20 cellular contexts compared by ENCODE assay signal in genomic region chr6:17877890-17878440, GRCh38.
A peak's percentile ranks its signal among the peaks of the same experiment; 100 is the strongest.
DNase-seq lines count a peak whose midpoint lies in the region; ATAC-seq and TF ChIP-seq lines count a peak whose summit lies in the region.
"Had no signal": no experiment of that assay in that cellular context is flagged by ENCODE, and none has a peak within 500 bp of the region (broad histone marks: within the 10 kb centered on the region; RNA-seq: fewer than 3 reads in every experiment).

No MANE protein-coding gene starts in this region.

- CTCF ChIA-PET in SK-N-SH (lab: Yijun Ruan, JAX): no interaction called here

- H3K14ac ChIP-seq in mesenchymal stem cell (ENCODE audit: low read length in 2 of 2): no peak overlapping the region

- no peak overlapping the region for H3K23ac ChIP-seq in mesenchymal stem cell (ENCODE audit: low read length in 2 of 2)

- no peak overlapping the region for H2BK15ac ChIP-seq in mesenchymal stem cell (ENCODE audit: low read depth, poor library complexity, severe bottlenecking)

- H3K4me1 ChIP-seq in SK-N-SH (ENCODE audit: control insufficient read depth in 1 of 2, insufficient read depth in 2 of 2, low read depth in 1 of 2, low read length in 1 of 2): 0 out of 4 replicates have a peak, but pooled peaks cover 0 to 5% of the 10 kb centered on the region in 2 experiments
- peaks cover 7% of the 10 kb centered on the region for H3K4me1 ChIP-seq in mesenchymal stem cell (ENCODE audit: control insufficient read depth, insufficient read depth, low read depth, low read length)
- peaks cover 9% of the 10 kb centered on the region for H3K4me1 ChIP-seq in upper lobe of right lung

- no peak overlapping the region for H3K4ac ChIP-seq in mesenchymal stem cell (ENCODE audit: low read depth in 1 of 2, low read length in 2 of 2)

- H4K91ac ChIP-seq in mesenchymal stem cell (ENCODE audit: low read length): no peak overlapping the region

- H2BK5ac ChIP-seq in mesenchymal stem cell (ENCODE audit: low read depth, low read length, poor library complexity, severe bottlenecking): no peak overlapping the region

- no peaks in the 10 kb centered on the region for H4K20me1 ChIP-seq in SK-N-SH (ENCODE audit: insufficient read depth)

- WGBS in SK-N-SH (ENCODE audit: low lambda C conversion rate): 71% methylated on average over 3 of the region's 3 CpGs
- WGBS in mesenchymal stem cell: 100% methylated on average over 1 of the region's 3 CpGs

- H3K4me3 ChIP-seq in SK-N-SH (ENCODE audit: low read depth in 2 of 2, low read length in 1 of 2) (no peak overlapping the region), brain microvascular endothelial cell (ENCODE audit: low read depth, low read length) (no peak overlapping the region), mesenchymal stem cell (ENCODE audit: insufficient read depth in 1 of 2, low read depth in 1 of 2, low read length in 2 of 2) (no peak overlapping the region), upper lobe of right lung (no peak overlapping the region)
- H3K4me3 ChIP-seq: dorsolateral prefrontal cortex had no signal

- H2AK5ac ChIP-seq in mesenchymal stem cell (ENCODE audit: low read length, severe bottlenecking): peak overlapping the region; percentile 41

- in situ Hi-C loops in brain microvascular endothelial cell (cut with HindIII; ENCODE audit: low pct_ligation_motif_present, low sequenced_read_pairs): no loop called here

- POLR2A ChIA-PET in SK-N-SH (lab: Yijun Ruan, JAX): no interaction called here

- H3K9me2 ChIP-seq in SK-N-SH: no peaks in the 10 kb centered on the region

- no peak overlapping the region for H4K8ac ChIP-seq in mesenchymal stem cell (ENCODE audit: low read length)

- H3K79me1 ChIP-seq in mesenchymal stem cell (replicated peaks; ENCODE audit: low read length, poor library complexity, severe bottlenecking): peaks cover 13% of the 10 kb centered on the region

- H3K36me3 ChIP-seq in SK-N-SH (replicated peaks in 1 of 2; ENCODE audit: control insufficient read depth in 1 of 2, insufficient read depth in 2 of 2, low read length in 1 of 2) (peaks cover 0 to 8% of the 10 kb centered on the region in 2 experiments), brain microvascular endothelial cell (replicated peaks) (no peaks in the 10 kb centered on the region), mesenchymal stem cell (ENCODE audit: control insufficient read depth in 1 of 2, insufficient read depth in 2 of 2, low read depth in 1 of 2, low read length in 2 of 2) (no peaks in the 10 kb centered on the region), upper lobe of right lung (no peaks in the 10 kb centered on the region)

- H3K4me2 ChIP-seq in SK-N-SH (no peak overlapping the region), mesenchymal stem cell (ENCODE audit: low read length, poor library complexity, severe bottlenecking) (no peak overlapping the region)

- no peak overlapping the region for H3K18ac ChIP-seq in mesenchymal stem cell (ENCODE audit: low read depth in 1 of 2, low read length in 2 of 2)

- H2AFZ ChIP-seq in SK-N-SH (ENCODE audit: low read depth) (no peak overlapping the region), mesenchymal stem cell (ENCODE audit: low read depth, low read length) (no peak overlapping the region)

- intact Hi-C loops in upper lobe of right lung (cut with DNase I): no loop called here

- no peak for DNase-seq in SK-N-SH
- DNase-seq in brain microvascular endothelial cell: no peak
- DNase-seq in mesenchymal stem cell: no peak
- no peak for DNase-seq in upper lobe of right lung
- DNase-seq in kidney tubule cell (ENCODE audit: low spot score): no peak
- DNase-seq: activated CD4-positive, alpha-beta T cell treated with anti-CD3 and anti-CD28 coated beads, Interleukin-2, amount 50 U/mL, for 4 hours; activated naive CD4-positive, alpha-beta T cell treated with Interleukin-2 at 50 U/mL for 16 hours; dorsolateral prefrontal cortex; NCI-H1048; NCI-H1694; NCI-H748 treated with DMSO at 0.1 percent for 48 hours; posterior cingulate gyrus; T-helper 2 cell; trophoblast cell had no signal

- H3K79me2 ChIP-seq in SK-N-SH (ENCODE audit: insufficient read depth): peaks cover 26% of the 10 kb centered on the region; the same call in 1 of the 2 replicates

- peak; percentile 12; the same call in 2 of the 3 replicates for ATAC-seq in SK-N-SH treated with all-trans-retinoic acid at 6 μM for 48 hours
- ATAC-seq in upper lobe of right lung: no peak
- no peak for ATAC-seq in GM21390 (IDR thresholded peaks at IDR 0.05; ENCODE audit: unreplicated experiment)
- ATAC-seq in GM18868 (IDR thresholded peaks at IDR 0.05; ENCODE audit: unreplicated experiment): no peak
- ATAC-seq: activated CD4-positive, CD25-positive, alpha-beta regulatory T cell treated with anti-CD3 and anti-CD28 coated beads, Interleukin-2, amount 50 U/mL, for 24 hours; stimulated activated memory B cell treated with anti-CD40 and anti-IgM and Interleukin-4, amounts not matched to agents 10 μg/mL and 1 μg/mL and 100 μg/mL, for 72 hours had no signal

- H3K27me3 ChIP-seq in SK-N-SH (ENCODE audit: insufficient read depth) (no peaks in the 10 kb centered on the region), brain microvascular endothelial cell (replicated peaks) (no peaks in the 10 kb centered on the region), mesenchymal stem cell (ENCODE audit: control insufficient read depth in 1 of 2, insufficient read depth in 1 of 2, low read length in 2 of 2) (no peaks in the 10 kb centered on the region), upper lobe of right lung (no peaks in the 10 kb centered on the region)
- H3K27me3 ChIP-seq: dorsolateral prefrontal cortex had no signal

- H2BK12ac ChIP-seq in mesenchymal stem cell (ENCODE audit: low read length in 2 of 2): no peak overlapping the region

- no peak overlapping the region for H2BK120ac ChIP-seq in mesenchymal stem cell (ENCODE audit: low read depth, low read length)

- no peaks in the 10 kb centered on the region for H3K9me3 ChIP-seq in SK-N-SH
- H3K9me3 ChIP-seq in mesenchymal stem cell (ENCODE audit: control insufficient read depth, low read length): no peaks in the 10 kb centered on the region
- H3K9me3 ChIP-seq in upper lobe of right lung: no peaks in the 10 kb centered on the region

- H3K27ac ChIP-seq in SK-N-SH (ENCODE audit: low read depth in 2 of 2, low read length in 1 of 2): peak overlapping the region in 1 of 2 experiments; percentile 76; a peak in 3 of 4 replicates
- H3K27ac ChIP-seq in brain microvascular endothelial cell: peak overlapping the region; percentile 88
- no peak overlapping the region for H3K27ac ChIP-seq in mesenchymal stem cell (ENCODE audit: low read length, poor library complexity, severe bottlenecking)
- H3K27ac ChIP-seq in upper lobe of right lung: peak overlapping the region; percentile 39
- H3K27ac ChIP-seq: 22Rv1 had no signal

- peaks cover 23% of the 10 kb centered on the region for H3F3A ChIP-seq in SK-N-SH (replicated peaks; ENCODE audit: insufficient read depth)

- no peak for TF ChIP-seq CTCF in SK-N-SH (IDR thresholded peaks at IDR 0.05)
- TF ChIP-seq CTCF in brain microvascular endothelial cell (IDR thresholded peaks at IDR 0.05; ENCODE audit: low read depth, low read length, missing control alignments): no peak
- TF ChIP-seq CTCF in upper lobe of right lung (IDR thresholded peaks at IDR 0.05): no peak

- TF ChIP-seq RAD21 in SK-N-SH (IDR thresholded peaks at IDR 0.05; ENCODE audit: low read length): no peak

- TF ChIP-seq EP300 in SK-N-SH (IDR thresholded peaks at IDR 0.05; ENCODE audit: borderline replicate concordance in 1 of 2, low read depth in 1 of 2, low read length in 1 of 2): no peak

- no peak overlapping the region for H3K9ac ChIP-seq in SK-N-SH
- H3K9ac ChIP-seq in mesenchymal stem cell (ENCODE audit: low read length): no peak overlapping the region

TF ChIP-seq in SK-N-SH treated with all-trans-retinoic acid at 6 μM for 48 hours, 23 proteins besides CTCF, POLR2A, EP300 and RAD21 (continues in another document):
- TF ChIP-seq, protein P1, sequence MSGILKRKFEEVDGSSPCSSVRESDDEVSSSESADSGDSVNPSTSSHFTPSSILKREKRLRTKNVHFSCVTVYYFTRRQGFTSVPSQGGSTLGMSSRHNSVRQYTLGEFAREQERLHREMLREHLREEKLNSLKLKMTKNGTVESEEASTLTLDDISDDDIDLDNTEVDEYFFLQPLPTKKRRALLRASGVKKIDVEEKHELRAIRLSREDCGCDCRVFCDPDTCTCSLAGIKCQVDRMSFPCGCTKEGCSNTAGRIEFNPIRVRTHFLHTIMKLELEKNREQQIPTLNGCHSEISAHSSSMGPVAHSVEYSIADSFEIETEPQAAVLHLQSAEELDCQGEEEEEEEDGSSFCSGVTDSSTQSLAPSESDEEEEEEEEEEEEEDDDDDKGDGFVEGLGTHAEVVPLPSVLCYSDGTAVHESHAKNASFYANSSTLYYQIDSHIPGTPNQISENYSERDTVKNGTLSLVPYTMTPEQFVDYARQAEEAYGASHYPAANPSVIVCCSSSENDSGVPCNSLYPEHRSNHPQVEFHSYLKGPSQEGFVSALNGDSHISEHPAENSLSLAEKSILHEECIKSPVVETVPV (CRISPR knock-in tag; IDR thresholded peaks at IDR 0.05): no peak
- TF ChIP-seq ZFP3 (CRISPR knock-in tag; IDR thresholded peaks at IDR 0.05) (no peak), TCF4 (CRISPR knock-in tag; IDR thresholded peaks at IDR 0.05; ENCODE audit: borderline replicate concordance) (no peak), ZNF8 (CRISPR knock-in tag; IDR thresholded peaks at IDR 0.05) (no peak), GLIS3 (CRISPR knock-in tag; IDR thresholded peaks at IDR 0.05) (no peak), CSDC2 (CRISPR knock-in tag; IDR thresholded peaks at IDR 0.05) (no peak), SNAI2 (CRISPR knock-in tag; IDR thresholded peaks at IDR 0.05) (no peak)

TF ChIP-seq in SK-N-SH, 30 proteins besides CTCF, POLR2A, EP300 and RAD21:
- TF ChIP-seq JUND (IDR thresholded peaks at IDR 0.05) (no peak), NFIC (IDR thresholded peaks at IDR 0.05; ENCODE audit: borderline replicate concordance) (no peak)
